21 cellular contexts compared by ENCODE assay signal in genomic region chr11:69568809-69569097, GRCh38.
DNase-seq lines count a peak whose midpoint lies in the region; ATAC-seq and TF ChIP-seq lines count a peak whose summit lies in the region.
"Had no signal": no experiment of that assay in that cellular context is flagged by ENCODE, and none has a peak within 500 bp of the region (broad histone marks: within the 10 kb centered on the region; RNA-seq: fewer than 3 reads in every experiment).

No MANE protein-coding gene starts in this region.

- no peak overlapping the region for H2BK5ac ChIP-seq in IMR-90 (ENCODE audit: low read depth, low read length, poor library complexity, severe bottlenecking)

- no peaks in the 10 kb centered on the region for H3K79me1 ChIP-seq in IMR-90 (ENCODE audit: low read depth in 1 of 2, low read length in 2 of 2)

- DNase-seq in IMR-90 (no peak), islet precursor cell (peak; percentile 35), neural progenitor cell (ENCODE audit: low spot score) (no peak), WTC11 (ENCODE audit: low spot score) (no peak), caudate nucleus (lab: John Stamatoyannopoulos, UW) (no peak), SHP77 (lab: John Stamatoyannopoulos, UW) (no peak), SK-N-DZ (ENCODE audit: low spot score) (no peak)
- DNase-seq: 8988T; ACHN; AML-193; BE2C; Calu3; CD4-positive, alpha-beta memory T cell; COR-L47; DMS53; DMS79 treated with DMSO at 0.1 percent for 48 hours; GF-D8 had no signal

- CTCF ChIA-PET in IMR-90 (lab: Yijun Ruan, JAX) (no interaction called here), WTC11 (lab: Charles Lee) (no interaction called here)

- no TSS peak for BruUV-seq in IMR-90 (replicated peaks; lab: Mats Ljungman, UMichigan)

- H3K9me1 ChIP-seq in IMR-90 (ENCODE audit: insufficient read depth, low read length), result peaks cover 14% of the 10 kb centered on the region

- peak overlapping the region; percentile 65 for H3K14ac ChIP-seq in IMR-90 (replicated peaks; ENCODE audit: low read depth, low read length)

- H3K27me3 ChIP-seq in IMR-90 (ENCODE audit: control insufficient read depth, insufficient read depth, low read length) (peaks cover 14% of the 10 kb centered on the region), neural progenitor cell (no peaks in the 10 kb centered on the region)
- H3K27me3 ChIP-seq: BE2C; BLaER1 treated with 17β-estradiol and CSF1 and Interleukin-3, amounts not matched to agents 10 nM and 100 nM had no signal

- H3K9me3 ChIP-seq in IMR-90 (ENCODE audit: control insufficient read depth, insufficient read depth, low read length) (no peaks in the 10 kb centered on the region), neural progenitor cell (ENCODE audit: low read depth) (no peaks in the 10 kb centered on the region)
- H3K9me3 ChIP-seq: A549, BE2C, HAP-1 had no signal

- ATAC-seq in IMR-90 (ENCODE audit: low read depth) (no peak), WTC11 (no peak)
- ATAC-seq: A549, GM23338 had no signal

- TF ChIP-seq CTCF in IMR-90 (conservative IDR thresholded peaks at IDR 0.05; ENCODE audit: low read depth, low read length) (no peak), neural progenitor cell (IDR thresholded peaks at IDR 0.05) (no peak), WTC11 (IDR thresholded peaks at IDR 0.05) (no peak)

- peak overlapping the region; percentile 40 for H3K27ac Mint-ChIP-seq in neural progenitor cell
- H3K27ac Mint-ChIP-seq in WTC11, result no peak overlapping the region
- H3K27ac Mint-ChIP-seq: CD4-positive, alpha-beta memory T cell; GM23338 had no signal

- H3K27me3 Mint-ChIP-seq in neural progenitor cell (ENCODE audit: insufficient read depth, low read depth), result peaks cover 2% of the 10 kb centered on the region
- H3K27me3 Mint-ChIP-seq in WTC11 (ENCODE audit: low read depth), result no peaks in the 10 kb centered on the region; the same call in 1 of the 2 replicates

- H4K20me1 ChIP-seq in IMR-90 (ENCODE audit: insufficient read depth, low read length) (no peaks in the 10 kb centered on the region), neural progenitor cell (ENCODE audit: low read depth) (no peaks in the 10 kb centered on the region)
- H4K20me1 ChIP-seq: BLaER1 treated with 17β-estradiol and CSF1 and Interleukin-3, amounts not matched to agents 10 nM and 100 nM had no signal

- no peaks in the 10 kb centered on the region for H3K36me3 Mint-ChIP-seq in neural progenitor cell
- H3K36me3 Mint-ChIP-seq in WTC11, result no peaks in the 10 kb centered on the region
- H3K36me3 Mint-ChIP-seq: CD4-positive, alpha-beta memory T cell had no signal

- dilution Hi-C loops in IMR-90 (cut with HindIII; ENCODE audit: low sequenced_read_pairs, unreplicated experiment), result no loop called here

- H2BK120ac ChIP-seq in IMR-90 (ENCODE audit: low read depth, low read length), result 0 out of 2 replicates have a peak overlapping the region, but pooled peaks have one; percentile 87

- no peak overlapping the region for H3K4me2 ChIP-seq in IMR-90 (ENCODE audit: low read depth, low read length)
- H3K4me2 ChIP-seq in neural progenitor cell, result no peak overlapping the region
- H3K4me2 ChIP-seq: A549; BLaER1 treated with 17β-estradiol and CSF1 and Interleukin-3, amounts not matched to agents 10 nM and 100 nM; GM23338 had no signal

- H3K27ac ChIP-seq in IMR-90 (ENCODE audit: insufficient read depth, low read length) (no peak overlapping the region), neural progenitor cell (no peak overlapping the region), caudate nucleus (ENCODE audit: low read depth, low read length) (no peak overlapping the region)
- H3K27ac ChIP-seq: A549; BLaER1 treated with 17β-estradiol and CSF1 and Interleukin-3, amounts not matched to agents 10 nM and 100 nM had no signal

- H2BK20ac ChIP-seq in IMR-90 (ENCODE audit: low read depth, low read length), result 0 out of 2 replicates have a peak overlapping the region, but pooled peaks have one; percentile 10

- H3K9ac ChIP-seq in IMR-90 (ENCODE audit: low read depth, low read length) (no peak overlapping the region), neural progenitor cell (no peak overlapping the region)
- H3K9ac ChIP-seq: BLaER1 treated with 17β-estradiol and CSF1 and Interleukin-3, amounts not matched to agents 10 nM and 100 nM had no signal

- H3K36me3 ChIP-seq in IMR-90 (ENCODE audit: control insufficient read depth, insufficient read depth, low read length), result no peaks in the 10 kb centered on the region
- no peaks in the 10 kb centered on the region for H3K36me3 ChIP-seq in neural progenitor cell
- H3K36me3 ChIP-seq: BE2C; BLaER1 treated with 17β-estradiol and CSF1 and Interleukin-3, amounts not matched to agents 10 nM and 100 nM; HAP-1 had no signal

- H2BK15ac ChIP-seq in IMR-90 (ENCODE audit: low read depth, low read length), result peak overlapping the region; percentile 39; the same call in 1 of the 3 replicates

- H4K8ac ChIP-seq in IMR-90 (ENCODE audit: low read depth in 2 of 2, low read length in 2 of 2), result no peak overlapping the region

- H4K91ac ChIP-seq in IMR-90 (ENCODE audit: insufficient read depth, low read depth, low read length), result no peak overlapping the region

- no peak overlapping the region for H2AFZ ChIP-seq in IMR-90 (replicated peaks; ENCODE audit: low read length, poor library complexity)
- H2AFZ ChIP-seq in neural progenitor cell (replicated peaks), result no peak overlapping the region
- H2AFZ ChIP-seq: GM23338 had no signal

- H3F3A ChIP-seq in neural progenitor cell (ENCODE audit: low read depth), result no peaks in the 10 kb centered on the region

- no peak overlapping the region for H3K23ac ChIP-seq in IMR-90 (ENCODE audit: low read depth, low read length)

- H2AK9ac ChIP-seq in IMR-90 (replicated peaks; ENCODE audit: low read depth, low read length, poor library complexity), result no peak overlapping the region

- in situ Hi-C loops in IMR-90 (cut with MboI; ENCODE audit: low sequenced_read_pairs), result no loop called here

- H4K5ac ChIP-seq in IMR-90 (ENCODE audit: low read depth, low read length), result no peak overlapping the region

- intact Hi-C loops in IMR-90 (cut with micrococcal nuclease), result no loop called here

- H3K79me2 ChIP-seq in neural progenitor cell (ENCODE audit: low read depth), result no peaks in the 10 kb centered on the region

- no peak for TF ChIP-seq RAD21 in IMR-90 (IDR thresholded peaks at IDR 0.05; ENCODE audit: low read length)

- no peak for TF ChIP-seq POLR2A in IMR-90 (IDR thresholded peaks at IDR 0.05; ENCODE audit: low read depth, low read length)

- no peak overlapping the region; the same call in 1 of the 2 replicates for H3K4ac ChIP-seq in IMR-90 (ENCODE audit: low read depth, low read length)

- H3K4me3 ChIP-seq in IMR-90 (ENCODE audit: insufficient read depth, low read depth, low read length), result no peak overlapping the region
- H3K4me3 ChIP-seq in neural progenitor cell, result no peak overlapping the region
- H3K4me3 ChIP-seq: A549; BLaER1 treated with 17β-estradiol and CSF1 and Interleukin-3, amounts not matched to agents 10 nM and 100 nM; GM23338; HAP-1 had no signal

- H3K56ac ChIP-seq in IMR-90 (ENCODE audit: extremely low read depth, insufficient read depth, low read length), result no peak overlapping the region

- H3K9me3 Mint-ChIP-seq in neural progenitor cell, result peaks cover 4% of the 10 kb centered on the region
- H3K9me3 Mint-ChIP-seq in WTC11, result peaks cover 8% of the 10 kb centered on the region

- POLR2A ChIA-PET in IMR-90 (lab: Charles Lee; ENCODE audit: unreplicated experiment) (no interaction called here), WTC11 (lab: Charles Lee) (no interaction called here)

- H3K4me1 ChIP-seq in IMR-90 (ENCODE audit: control insufficient read depth, insufficient read depth, low read length) (peaks cover 10% of the 10 kb centered on the region), neural progenitor cell (no peaks in the 10 kb centered on the region)
- H3K4me1 ChIP-seq: A549; BE2C; BLaER1 treated with 17β-estradiol and CSF1 and Interleukin-3, amounts not matched to agents 10 nM and 100 nM; HAP-1 had no signal

- WGBS in IMR-90 (ENCODE audit: extremely low coverage in 2 of 2, insufficient read length in 1 of 2), 2 experiments, result 75% methylated on average over 1 of the region's 4 CpGs; no CpG with 5 or more reads in 1 of the 2 experiments

- H2AK5ac ChIP-seq in IMR-90 (ENCODE audit: low read depth, low read length), result no peak overlapping the region

- no peak overlapping the region for H3K18ac ChIP-seq in IMR-90 (ENCODE audit: low read depth, low read length)

- H3K4me1 Mint-ChIP-seq in neural progenitor cell, result peaks cover 20% of the 10 kb centered on the region
- H3K4me1 Mint-ChIP-seq in WTC11, result no peaks in the 10 kb centered on the region
- H3K4me1 Mint-ChIP-seq: CD4-positive, alpha-beta memory T cell; GM23338 had no signal

- no peak overlapping the region for H3K4me3 Mint-ChIP-seq in neural progenitor cell
- no peak overlapping the region for H3K4me3 Mint-ChIP-seq in WTC11
- H3K4me3 Mint-ChIP-seq: CD4-positive, alpha-beta memory T cell; GM23338 had no signal

TF ChIP-seq in IMR-90, 13 proteins besides CTCF, POLR2A, EP300 and RAD21 (continues in another document):
- TF ChIP-seq CEBPB (IDR thresholded peaks at IDR 0.05; ENCODE audit: low read depth, low read length), result no peak
- TF ChIP-seq MXI1 (IDR thresholded peaks at IDR 0.05; ENCODE audit: borderline replicate concordance, low read depth, low read length), result no peak
- TF ChIP-seq, protein P1, sequence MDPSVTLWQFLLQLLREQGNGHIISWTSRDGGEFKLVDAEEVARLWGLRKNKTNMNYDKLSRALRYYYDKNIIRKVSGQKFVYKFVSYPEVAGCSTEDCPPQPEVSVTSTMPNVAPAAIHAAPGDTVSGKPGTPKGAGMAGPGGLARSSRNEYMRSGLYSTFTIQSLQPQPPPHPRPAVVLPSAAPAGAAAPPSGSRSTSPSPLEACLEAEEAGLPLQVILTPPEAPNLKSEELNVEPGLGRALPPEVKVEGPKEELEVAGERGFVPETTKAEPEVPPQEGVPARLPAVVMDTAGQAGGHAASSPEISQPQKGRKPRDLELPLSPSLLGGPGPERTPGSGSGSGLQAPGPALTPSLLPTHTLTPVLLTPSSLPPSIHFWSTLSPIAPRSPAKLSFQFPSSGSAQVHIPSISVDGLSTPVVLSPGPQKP (IDR thresholded peaks at IDR 0.05; ENCODE audit: borderline replicate concordance, low read depth, low read length), result no peak
